In the genomic region with DNA sequence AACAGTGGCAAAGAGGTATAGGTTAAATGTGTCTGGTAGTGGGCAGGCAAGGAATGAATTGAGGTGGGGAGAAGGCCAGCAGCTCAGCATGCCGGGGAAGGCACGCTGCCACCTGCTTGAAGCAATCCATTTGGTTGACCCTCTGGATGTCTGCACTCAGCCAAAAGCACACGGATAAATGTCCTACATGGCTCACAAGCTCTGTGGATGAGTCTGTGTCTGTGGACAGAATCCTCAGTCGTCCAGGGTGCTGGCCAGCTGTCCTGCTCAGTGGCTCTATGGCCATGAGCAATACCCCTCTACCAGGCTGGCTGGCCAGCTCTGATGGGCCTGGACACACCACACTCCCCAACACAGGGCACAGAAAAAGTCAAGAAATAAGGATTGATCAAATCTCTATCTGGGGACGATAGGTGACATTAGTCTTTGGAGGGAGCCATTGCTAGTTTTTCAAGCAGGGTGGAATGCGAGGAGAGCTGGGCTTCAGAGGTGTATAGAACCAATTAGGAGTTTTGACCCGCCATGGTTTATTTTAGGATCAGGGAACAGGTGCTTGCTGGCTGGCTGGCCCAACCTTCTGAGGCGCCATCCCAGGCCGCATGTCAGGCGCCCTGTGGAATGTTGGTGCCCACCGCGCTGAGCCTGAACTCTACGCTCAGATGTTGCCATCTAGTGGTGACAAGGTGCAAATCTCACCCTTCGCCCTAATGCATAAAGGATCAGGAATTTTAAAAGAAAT, we compare ENCODE assay signal across 8 cellular contexts.
DNase-seq lines count a peak whose midpoint lies in the region; ATAC-seq and TF ChIP-seq lines count a peak whose summit lies in the region.

No MANE protein-coding gene starts in this region.

- BruUV-seq in PC-9 (replicated peaks; lab: Mats Ljungman, UMichigan) = no TSS peak

- H4K20me1 ChIP-seq in PC-9 (ENCODE audit: insufficient read depth) = no peaks in the 10 kb centered on the region

- no peaks in the 10 kb centered on the region for H3F3A ChIP-seq in PC-9 (ENCODE audit: insufficient read depth, low read depth)

- H3K4me1 ChIP-seq in PC-9 (replicated peaks; ENCODE audit: insufficient read depth) (no peaks in the 10 kb centered on the region), testis (no peaks in the 10 kb centered on the region)

- no peaks in the 10 kb centered on the region for H3K9me2 ChIP-seq in PC-9 (ENCODE audit: insufficient read depth)

- H3K36me3 ChIP-seq in PC-9 (ENCODE audit: low read depth) (no peaks in the 10 kb centered on the region), testis (ENCODE audit: low read depth, missing control alignments) (no peaks in the 10 kb centered on the region)

- no peak overlapping the region for H2AFZ ChIP-seq in PC-9

- DNase-seq in D341Med (ENCODE audit: low spot score) (peak; percentile 72), PC-9 (peak; percentile 56 to 67), cerebellar cortex (ENCODE audit: low spot score) (peak; percentile 80), left kidney (ENCODE audit: low read depth, low spot score) (peak; percentile 86), testis (peak; percentile 74)
- no peak for DNase-seq in central memory CD4-positive, alpha-beta T cell

- peak; percentile 81 for ATAC-seq in GM18909 (IDR thresholded peaks at IDR 0.05; ENCODE audit: poor library complexity, unreplicated experiment)
- ATAC-seq in HG03439 (IDR thresholded peaks at IDR 0.05; ENCODE audit: unreplicated experiment) = peak; percentile 51

- H3K27ac ChIP-seq in PC-9 = no peak overlapping the region
- no peak overlapping the region for H3K27ac ChIP-seq in testis

- CTCF ChIA-PET in PC-9 (lab: Charles Lee) = interaction anchor here (0.5 to 1.2 kb wide), 3 partner anchors 21 to 1170 kb away, joined by 3 to 6 read pairs (median 3); no protein-coding TSS in a partner anchor

- no peaks in the 10 kb centered on the region for H3K79me2 ChIP-seq in PC-9 (ENCODE audit: low read depth)

- peak overlapping the region; percentile 32; the same call in 1 of the 2 replicates for H3K4me2 ChIP-seq in PC-9

- POLR2A ChIA-PET in PC-9 (lab: Charles Lee; ENCODE audit: unreplicated experiment) = interaction anchor here (0.7 kb wide), 1 partner anchor 179 kb away, joined by 4 read pairs; no protein-coding TSS in a partner anchor

- H3K27me3 ChIP-seq in PC-9 (ENCODE audit: insufficient read depth, low read depth) = no peaks in the 10 kb centered on the region
- H3K27me3 ChIP-seq in testis = no peaks in the 10 kb centered on the region

- no peak overlapping the region for H3K4me3 ChIP-seq in PC-9
- no peak overlapping the region for H3K4me3 ChIP-seq in testis

- intact Hi-C loops in PC-9 (cut with micrococcal nuclease; ENCODE audit: unreplicated experiment) (loop anchor here (1.0 to 10.0 kb wide), 11 partner anchors 184 to 1171 kb away; no protein-coding TSS in a partner anchor), testis (cut with DNase I; ENCODE audit: low total_unique reads) (loop anchor here (5.0 kb wide), 1 partner anchor 1166 kb away; a partner anchor contains a TSS)

- H3K9me3 ChIP-seq in PC-9 (ENCODE audit: insufficient read depth, low read depth) (no peaks in the 10 kb centered on the region), testis (no peaks in the 10 kb centered on the region)

- peak; percentile 99 for TF ChIP-seq CTCF in PC-9 (conservative IDR thresholded peaks at IDR 0.05)
- peak; percentile 84 to 90 (median 89) for TF ChIP-seq CTCF in testis (IDR thresholded peaks at IDR 0.05)

- WGBS in testis, 2 donors = 34 to 43% methylated on average over 11 to 14 of the region's 14 CpGs

- no peak for TF ChIP-seq POLR2A in testis (IDR thresholded peaks at IDR 0.05)
